In genomic region chr18:23719634-23720201, GRCh38 we compare ENCODE assay signal across 1 cellular context.
TF ChIP-seq lines count a peak whose summit lies in the region.

No MANE protein-coding gene starts in this region.

TF ChIP-seq in HEK293, 187 proteins besides CTCF, POLR2A, EP300 and RAD21 (continued from another document and continues in another):
- TF ChIP-seq SP2 (tag by site-specific recombination; IDR thresholded peaks at IDR 0.05) (no peak), ZNF558 (tag by site-specific recombination; IDR thresholded peaks at IDR 0.05) (peak; percentile 70), KLF16 (tag by site-specific recombination; IDR thresholded peaks at IDR 0.05) (no peak), ZNF830 (tag by site-specific recombination; IDR thresholded peaks at IDR 0.05; ENCODE audit: low read depth) (no peak), ZNF140 (tag by site-specific recombination; IDR thresholded peaks at IDR 0.05) (no peak), ZNF26 (tag by site-specific recombination; IDR thresholded peaks at IDR 0.05) (no peak), ZNF548 (tag by site-specific recombination; IDR thresholded peaks at IDR 0.05) (no peak), ZNF112 (tag by site-specific recombination; IDR thresholded peaks at IDR 0.05) (no peak), ZNF488 (tag by site-specific recombination; IDR thresholded peaks at IDR 0.05) (no peak), TRIM28 (IDR thresholded peaks at IDR 0.05; ENCODE audit: borderline replicate concordance, low read length) (0 out of 2 replicates have a peak, but pooled peaks have one; percentile 23), FEZF1 (tag by site-specific recombination; IDR thresholded peaks at IDR 0.05) (no peak), SCRT1 (tag by site-specific recombination; IDR thresholded peaks at IDR 0.05; ENCODE audit: borderline replicate concordance) (0 out of 2 replicates have a peak, but pooled peaks have one; percentile 13), ZNF692 (tag by site-specific recombination; IDR thresholded peaks at IDR 0.05) (peak; percentile 74; the same call in 1 of the 2 replicates), REPIN1 (tag by site-specific recombination; IDR thresholded peaks at IDR 0.05; ENCODE audit: low read depth) (no peak), REST (tag by site-specific recombination; IDR thresholded peaks at IDR 0.05) (no peak), KLF10 (tag by site-specific recombination; IDR thresholded peaks at IDR 0.05) (peak; percentile 33), PRDM1 (tag by site-specific recombination; IDR thresholded peaks at IDR 0.05) (peak; percentile 70), ZNF660 (tag by site-specific recombination; IDR thresholded peaks at IDR 0.05) (peak; percentile 66; the same call in 1 of the 2 replicates), ZBTB26 (tag by site-specific recombination; optimal IDR thresholded peaks at IDR 0.05) (no peak), ZFP37 (tag by site-specific recombination; IDR thresholded peaks at IDR 0.05) (peak; percentile 83), ZNF221 (tag by site-specific recombination; IDR thresholded peaks at IDR 0.05; ENCODE audit: borderline replicate concordance) (no peak), ZNF10 (tag by site-specific recombination; IDR thresholded peaks at IDR 0.05) (peak; percentile 27; the same call in 1 of the 2 replicates), SCRT2 (tag by site-specific recombination; IDR thresholded peaks at IDR 0.05) (peak; percentile 83), ZBTB1 (tag by site-specific recombination; IDR thresholded peaks at IDR 0.05) (no peak), ZNF394 (tag by site-specific recombination; IDR thresholded peaks at IDR 0.05; ENCODE audit: borderline replicate concordance) (0 out of 2 replicates have a peak, but pooled peaks have one; percentile 29), ZNF280C (tag by site-specific recombination; IDR thresholded peaks at IDR 0.05) (no peak), ZFHX2 (tag by site-specific recombination; conservative IDR thresholded peaks at IDR 0.05) (peak; percentile 38; the same call in 1 of the 2 replicates), ZNF473 (tag by site-specific recombination; IDR thresholded peaks at IDR 0.05) (no peak), ZNF404 (tag by site-specific recombination; IDR thresholded peaks at IDR 0.05) (no peak), ZNF629 (tag by site-specific recombination; IDR thresholded peaks at IDR 0.05) (peak; percentile 87), SP3 (tag by site-specific recombination; IDR thresholded peaks at IDR 0.05) (peak; percentile 45; the same call in 1 of the 2 replicates), ZFP69B (tag by site-specific recombination; IDR thresholded peaks at IDR 0.05) (no peak), ZNF114 (tag by site-specific recombination; IDR thresholded peaks at IDR 0.05) (no peak), ZNF585B (tag by site-specific recombination; IDR thresholded peaks at IDR 0.05) (no peak), ZSCAN4 (tag by site-specific recombination; IDR thresholded peaks at IDR 0.05) (no peak), ZBTB6 (tag by site-specific recombination; IDR thresholded peaks at IDR 0.05) (no peak), ZNF544 (tag by site-specific recombination; IDR thresholded peaks at IDR 0.05) (no peak), SETDB1 (IDR thresholded peaks at IDR 0.05; ENCODE audit: insufficient read length, low read length) (peak; percentile 14), ZNF184 (tag by site-specific recombination; IDR thresholded peaks at IDR 0.05) (no peak), ZNF776 (tag by site-specific recombination; IDR thresholded peaks at IDR 0.05; ENCODE audit: borderline replicate concordance) (no peak), ZXDB (tag by site-specific recombination; IDR thresholded peaks at IDR 0.05) (peak; percentile 59), ZNF146 (tag by site-specific recombination; IDR thresholded peaks at IDR 0.05) (no peak), ZNF398 (tag by site-specific recombination; IDR thresholded peaks at IDR 0.05) (peak; percentile 66), ATF2 (tag by site-specific recombination; IDR thresholded peaks at IDR 0.05; ENCODE audit: low read depth) (no peak), ZNF19 (tag by site-specific recombination; IDR thresholded peaks at IDR 0.05; ENCODE audit: low read depth) (no peak), KLF17 (tag by site-specific recombination; IDR thresholded peaks at IDR 0.05) (0 out of 2 replicates have a peak, but pooled peaks have one; percentile 39)
